In genomic region chr19:19488041-19488874, GRCh38 we compare ENCODE assay signal across 6 cellular contexts. TPM values are rescaled to one million over a fixed set of nuclear protein-coding genes. Genes with fewer than 3 reads are reported as not detected.
A peak's percentile ranks its signal among the peaks of the same experiment; 100 is the strongest.
DNase-seq lines count a peak whose midpoint lies in the region; TF ChIP-seq lines count a peak whose summit lies in the region.

No MANE protein-coding gene starts in this region.

- no peak for TF ChIP-seq EP300 in neural cell (conservative IDR thresholded peaks at IDR 0.05; ENCODE audit: poor library complexity, severe bottlenecking)

- dilution Hi-C loops in mammary epithelial cell (cut with HindIII; ENCODE audit: low sequenced_read_pairs): no loop called here

- CTCF ChIA-PET in mammary epithelial cell (lab: Charles Lee; ENCODE audit: low non-redundant PET): no interaction called here

- H4K20me1 ChIP-seq in mammary epithelial cell (ENCODE audit: insufficient read depth, low read length) (no peaks in the 10 kb centered on the region), neural cell (ENCODE audit: insufficient read depth) (no peaks in the 10 kb centered on the region)

- BruUV-seq in mammary epithelial cell (replicated peaks; lab: Mats Ljungman, UMichigan): no TSS peak

- TF ChIP-seq RAD21 in neural cell (conservative IDR thresholded peaks at IDR 0.05): no peak

- WGBS in mammary epithelial cell (ENCODE audit: low coverage, missing lambda C conversion rate): 53% methylated on average over 18 of the region's 18 CpGs

- in situ Hi-C loops in mammary epithelial cell (cut with MboI; ENCODE audit: low sequenced_read_pairs in 2 of 2): loop anchor here in 1 of 2 donors (25.0 kb wide), 1 partner anchor 326 kb away; the partner anchor contains the start of gene MEF2B

- DNase-seq in HL-60 (ENCODE audit: low read depth in 1 of 2, low spot score in 1 of 2): peak in 1 of 2 experiments; percentile 30
- DNase-seq in mammary epithelial cell: no peak
- DNase-seq in activated CD4-positive, CD25-positive, alpha-beta regulatory T cell (lab: John Stamatoyannopoulos, UW): no peak
- DNase-seq in GM10266 (ENCODE audit: extremely low spot score): no peak
- no peak for DNase-seq in stimulated activated CD4-positive, alpha-beta T cell treated with anti-CD3 and anti-CD28 coated beads, Interleukin-15, amount 100 ng/mL, for 24 hours

- H3K27ac ChIP-seq in HL-60 (replicated peaks) (peak overlapping the region; percentile 89), mammary epithelial cell (ENCODE audit: insufficient read depth, low read depth, low read length) (peak overlapping the region; percentile 38), neural cell (ENCODE audit: low read length) (peak overlapping the region; percentile 89)

- H3K4me2 ChIP-seq in mammary epithelial cell (ENCODE audit: insufficient read depth, low read depth, low read length): peak overlapping the region; percentile 66
- H3K4me2 ChIP-seq in neural cell (ENCODE audit: low read length): peak overlapping the region; percentile 7

- H3K9me3 ChIP-seq in mammary epithelial cell (replicated peaks; ENCODE audit: insufficient read depth, low read length): no peaks in the 10 kb centered on the region
- H3K9me3 ChIP-seq in neural cell (ENCODE audit: low read length): no peaks in the 10 kb centered on the region

- H3K9ac ChIP-seq in mammary epithelial cell (ENCODE audit: insufficient read depth, low read length) (no peak overlapping the region), neural cell (ENCODE audit: low read length) (peak overlapping the region; percentile 66)

- H3K4me3 ChIP-seq in HL-60 (replicated peaks; ENCODE audit: insufficient read depth, low read length) (no peak overlapping the region), mammary epithelial cell (replicated peaks in 1 of 3; ENCODE audit: insufficient read depth in 1 of 3, low read depth in 2 of 3, low read length in 3 of 3) (no peak overlapping the region), neural cell (ENCODE audit: low read length) (peak overlapping the region; percentile 21)

- peaks cover 37% of the 10 kb centered on the region for H3K4me1 ChIP-seq in mammary epithelial cell (ENCODE audit: insufficient read depth, low read length)

- intact Hi-C loops in mammary epithelial cell (cut with micrococcal nuclease): loop anchor here (5.0 kb wide), 1 partner anchor 101 kb away; no protein-coding TSS in a partner anchor

- H2AFZ ChIP-seq in mammary epithelial cell (ENCODE audit: low read depth, low read length) (no peak overlapping the region), neural cell (ENCODE audit: low read depth, low read length) (no peak overlapping the region)

- H3K27me3 ChIP-seq in HL-60 (ENCODE audit: insufficient read depth, poor library complexity, severe bottlenecking) (no peaks in the 10 kb centered on the region), mammary epithelial cell (ENCODE audit: insufficient read depth, low read length) (no peaks in the 10 kb centered on the region), neural cell (ENCODE audit: insufficient read depth, low read depth, low read length) (no peaks in the 10 kb centered on the region)

- TF ChIP-seq CTCF in HL-60 (IDR thresholded peaks at IDR 0.05; ENCODE audit: insufficient read depth, low read length): no peak
- no peak for TF ChIP-seq CTCF in mammary epithelial cell (conservative IDR thresholded peaks at IDR 0.05 in 1 of 2, IDR thresholded peaks at IDR 0.05 in 1 of 2; ENCODE audit: extremely low read depth in 1 of 2, insufficient read depth in 1 of 2, low read depth in 1 of 2, low read length in 2 of 2)
- no peak for TF ChIP-seq CTCF in neural cell (IDR thresholded peaks at IDR 0.05; ENCODE audit: poor library complexity, severe bottlenecking)
- TF ChIP-seq CTCF in GM10266 (IDR thresholded peaks at IDR 0.05; ENCODE audit: control insufficient read depth, insufficient read depth, low read depth, missing control alignments): no peak

- no peaks in the 10 kb centered on the region for H3K9me2 ChIP-seq in neural cell (ENCODE audit: insufficient read depth, low read length)

- no peaks in the 10 kb centered on the region for H3F3A ChIP-seq in neural cell (ENCODE audit: insufficient read depth, low read length, poor library complexity, severe bottlenecking)

- H3K36me3 ChIP-seq in mammary epithelial cell (ENCODE audit: insufficient read depth, low read length): peaks cover 4% of the 10 kb centered on the region
- H3K36me3 ChIP-seq in neural cell (ENCODE audit: insufficient read depth, low read length): no peaks in the 10 kb centered on the region

- peaks cover 91% of the 10 kb centered on the region for H3K79me2 ChIP-seq in mammary epithelial cell (ENCODE audit: insufficient read depth, low read length)
- no peaks in the 10 kb centered on the region for H3K79me2 ChIP-seq in neural cell (replicated peaks; ENCODE audit: insufficient read depth, low read length)

TF ChIP-seq in neural cell, 6 proteins besides CTCF, POLR2A, EP300 and RAD21:
- no peak for TF ChIP-seq TAF1 (IDR thresholded peaks at IDR 0.05; ENCODE audit: low read depth)
- no peak for TF ChIP-seq MXI1 (conservative IDR thresholded peaks at IDR 0.05; ENCODE audit: poor library complexity, severe bottlenecking)
- no peak for TF ChIP-seq SMC3 (conservative IDR thresholded peaks at IDR 0.05; ENCODE audit: poor library complexity)
- no peak for TF ChIP-seq REST (IDR thresholded peaks at IDR 0.05; ENCODE audit: borderline replicate concordance)
- no peak for TF ChIP-seq EZH2 (IDR thresholded peaks at IDR 0.05; ENCODE audit: borderline replicate concordance, insufficient read depth, low read length, poor library complexity, severe bottlenecking)
- no peak for TF ChIP-seq POLR2AphosphoS5 (IDR thresholded peaks at IDR 0.05)

RNA-seq across cellular contexts. Expression of gene TSSK6, which starts 27.1 kb away (rescaled TPM):
- 1 to 10 TPM; 2.7 to 2.8 TPM for total RNA-seq in mammary epithelial cell
- polyA plus RNA-seq in mammary epithelial cell: 0.88 TPM
- polyA minus RNA-seq in mammary epithelial cell: not detected
- polyA plus RNA-seq in neural cell: 4.5 and 5.3 TPM in 2 replicates
- 5.4 and 7.3 TPM in 2 replicates for polyA minus RNA-seq in neural cell

RNA-seq across cellular contexts. Expression of gene NDUFA13, which starts 27.8 kb away (rescaled TPM):
- 100 to 1,000 TPM; 136 to 221 TPM for total RNA-seq in mammary epithelial cell
- 444 TPM for polyA plus RNA-seq in mammary epithelial cell
- polyA minus RNA-seq in mammary epithelial cell: 141 TPM
- polyA plus RNA-seq in neural cell: 266 and 308 TPM in 2 replicates
- polyA minus RNA-seq in neural cell: 102 and 122 TPM in 2 replicates

RNA-seq across cellular contexts. Expression of gene YJEFN3, which starts 40.5 kb away (rescaled TPM):
- 1 to 10 TPM in 1 of 2 donors, under 1 TPM in 1; 0.17 to 4.1 TPM for total RNA-seq in mammary epithelial cell
- 0.68 TPM for polyA plus RNA-seq in mammary epithelial cell
- 0.16 TPM for polyA minus RNA-seq in mammary epithelial cell
- polyA plus RNA-seq in neural cell: 26.9 and 28.1 TPM in 2 replicates
- 3.4 and 4.6 TPM in 2 replicates for polyA minus RNA-seq in neural cell

RNA-seq across cellular contexts. Expression of gene CILP2, which starts 49.8 kb away (rescaled TPM):
- 1 to 10 TPM in 1 of 2 donors, under 1 TPM in 1; 0.67 to 1.1 TPM for total RNA-seq in mammary epithelial cell
- 0.12 TPM for polyA plus RNA-seq in mammary epithelial cell
- polyA minus RNA-seq in mammary epithelial cell: 0.36 TPM
- polyA plus RNA-seq in neural cell: 0.60 and 0.84 TPM in 2 replicates
- 0.46 and 0.49 TPM in 2 replicates for polyA minus RNA-seq in neural cell

Comparison
In these comparisons a context has a peak if more than half of its experiments do, and no peak if none do; other contexts are left out.
1. H3K27ac ChIP-seq: peak in every context shown above with its lines; median percentile 89 in HL-60; 89 in neural cell; 38 in mammary epithelial cell.
2. RNA of gene YJEFN3, which starts 40.5 kb away (polyA plus RNA-seq): 26.9 to 28.1 TPM in neural cell; 0.68 TPM in mammary epithelial cell (single experiment); every median in the first group is over 10 times any median in the second.